8 cellular contexts compared by ENCODE assay signal in the genomic region with DNA sequence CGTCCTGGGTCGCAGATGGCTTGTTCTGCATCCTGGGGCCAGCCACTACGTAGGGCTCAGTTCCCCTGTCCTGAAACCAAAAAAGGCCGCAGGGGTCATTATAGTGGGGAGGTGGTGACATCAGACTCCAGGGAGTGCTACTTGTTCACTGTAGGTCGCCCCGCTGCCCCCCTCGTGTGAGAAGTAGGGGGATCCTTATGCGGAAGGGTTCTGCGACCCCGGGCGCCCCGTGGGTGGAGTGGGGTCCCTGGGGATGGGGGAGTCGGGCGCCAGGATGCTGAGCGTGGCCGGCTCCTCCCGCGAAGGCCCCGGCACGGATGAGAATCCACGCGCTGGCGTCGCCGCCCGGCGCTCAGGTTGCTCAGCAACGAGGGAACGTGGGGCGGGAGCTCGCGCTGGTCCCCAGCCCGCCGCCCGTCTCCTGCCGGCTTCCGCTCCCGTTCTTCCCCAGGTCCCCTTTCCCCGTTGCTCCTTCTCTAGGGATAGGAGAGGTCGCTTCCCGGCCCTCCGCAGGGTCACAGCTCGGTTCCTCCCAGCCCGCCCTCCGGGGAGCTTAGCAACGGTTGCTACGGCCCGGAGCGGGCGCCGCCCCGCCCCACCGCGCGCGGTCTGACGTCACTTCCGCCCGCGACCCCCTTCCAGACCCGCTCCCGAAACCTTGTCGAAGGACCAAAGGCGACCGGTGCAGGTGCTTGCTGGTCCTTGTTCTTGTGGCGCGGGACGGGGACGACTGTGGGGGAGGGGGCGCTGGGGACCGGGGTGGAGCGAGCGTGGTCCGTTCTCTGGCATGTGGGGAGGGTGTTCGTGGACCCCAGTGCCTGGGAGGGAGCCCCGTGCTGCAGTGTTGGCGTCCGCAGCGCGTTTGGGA. TPM values are rescaled to one million over a fixed set of nuclear protein-coding genes. Genes with fewer than 3 reads are reported as not detected.
A peak's percentile ranks its signal among the peaks of the same experiment; 100 is the strongest.
DNase-seq lines count a peak whose midpoint lies in the region; ATAC-seq lines count a peak whose summit lies in the region.

NAT14 (plus strand) TSS at position 618 of the 868 bp plus-strand sequence. CDS start 521 bp downstream, outside the sequence.

- peak within 1 kb of the TSS; percentile 79 for H3K4me3 Mint-ChIP-seq in stimulated activated memory B cell treated with anti-CD40 and anti-IgM and Interleukin-4, amounts not matched to agents 10 μg/mL and 1 μg/mL and 100 μg/mL, for 72 hours

- peaks cover 34% of the 10 kb centered on the region for H3K4me1 Mint-ChIP-seq in stimulated activated memory B cell treated with anti-CD40 and anti-IgM and Interleukin-4, amounts not matched to agents 10 μg/mL and 1 μg/mL and 100 μg/mL, for 72 hours

- peaks cover 11% of the 10 kb centered on the region for H3K27me3 Mint-ChIP-seq in stimulated activated memory B cell treated with anti-CD40 and anti-IgM and Interleukin-4, amounts not matched to agents 10 μg/mL and 1 μg/mL and 100 μg/mL, for 72 hours

- DNase-seq in EH (ENCODE audit: low read depth) (peak; percentile 69), NCI-H82 treated with DMSO at 0.1 percent for 48 hours (lab: John Stamatoyannopoulos, UW; ENCODE audit: unreplicated experiment) (peak; percentile 54), epidermal melanocyte (ENCODE audit: insufficient read length, low spot score) (peak; percentile 98), mucosa of gallbladder (ENCODE audit: low spot score) (peak; percentile 38), SIG-M5 treated with dmso at 0.1 percent for 504 hours (lab: John Stamatoyannopoulos, UW; ENCODE audit: unreplicated experiment) (no peak)
- peak; percentile 89 for DNase-seq in activated CD8-positive, alpha-beta memory T cell treated with anti-CD3 and anti-CD28 coated beads, Interleukin-2, amount 50 U/mL, for 48 hours

- peak; percentile 77 for ATAC-seq in HG02759 (IDR thresholded peaks at IDR 0.05; ENCODE audit: unreplicated experiment)
- peak; percentile 64 for ATAC-seq in stimulated activated memory B cell treated with anti-CD40 and anti-IgM and Interleukin-4, amounts not matched to agents 10 μg/mL and 1 μg/mL and 100 μg/mL, for 72 hours

- peaks cover 3% of the 10 kb centered on the region for H3K36me3 Mint-ChIP-seq in stimulated activated memory B cell treated with anti-CD40 and anti-IgM and Interleukin-4, amounts not matched to agents 10 μg/mL and 1 μg/mL and 100 μg/mL, for 72 hours

- H3K9me3 Mint-ChIP-seq in stimulated activated memory B cell treated with anti-CD40 and anti-IgM and Interleukin-4, amounts not matched to agents 10 μg/mL and 1 μg/mL and 100 μg/mL, for 72 hours = no peaks in the 10 kb centered on the region

- H3K27ac Mint-ChIP-seq in stimulated activated memory B cell treated with anti-CD40 and anti-IgM and Interleukin-4, amounts not matched to agents 10 μg/mL and 1 μg/mL and 100 μg/mL, for 72 hours = peak within 1 kb of the TSS; percentile 74

RNA-seq across cellular contexts. Expression of gene NAT14, which starts in this region (rescaled TPM):
- 23.1 TPM for total RNA-seq in mucosa of gallbladder
